19 cellular contexts compared by ENCODE assay signal in genomic region chr2:199410130-199410529, GRCh38. TPM values are rescaled to one million over a fixed set of nuclear protein-coding genes. Genes with fewer than 3 reads are reported as not detected.
A peak's percentile ranks its signal among the peaks of the same experiment; 100 is the strongest.
DNase-seq lines count a peak whose midpoint lies in the region; ATAC-seq, FAIRE-seq and TF ChIP-seq lines count a peak whose summit lies in the region.
"Had no signal": no experiment of that assay in that cellular context is flagged by ENCODE, and none has a peak within 500 bp of the region (broad histone marks: within the 10 kb centered on the region; RNA-seq: fewer than 3 reads in every experiment).

No MANE protein-coding gene starts in this region.

- peaks cover 17% of the 10 kb centered on the region for H3K4me1 ChIP-seq in skeletal muscle satellite cell (ENCODE audit: control insufficient read depth, insufficient read depth, low read length)
- H3K4me1 ChIP-seq: BLaER1 had no signal

- ATAC-seq in GM19463 (IDR thresholded peaks at IDR 0.05; ENCODE audit: unreplicated experiment): no peak
- ATAC-seq: effector memory CD8-positive, alpha-beta T cell; left colon; stimulated activated memory B cell treated with anti-CD40 and anti-IgM and Interleukin-4, amounts not matched to agents 10 μg/mL and 1 μg/mL and 100 μg/mL, for 72 hours had no signal

- peak overlapping the region; percentile 14 for H3K4me2 ChIP-seq in skeletal muscle satellite cell (ENCODE audit: low read length)
- H3K4me2 ChIP-seq: BLaER1 had no signal

- DNase-seq in H54 (ENCODE audit: insufficient read length, low spot score) (no peak), RPMI7951 (ENCODE audit: low read depth) (peak; percentile 55), fibroblast of peridontal ligament (ENCODE audit: extremely low read depth) (peak; percentile 55), SHP77 treated with DMSO at 0.1 percent for 48 hours (lab: John Stamatoyannopoulos, UW) (no peak), C1 segment of cervical spinal cord (lab: John Stamatoyannopoulos, UW) (no peak)
- DNase-seq in activated CD8-positive, alpha-beta memory T cell treated with anti-CD3 and anti-CD28 coated beads, Interleukin-2, amount 50 U/mL, for 48 hours: no peak
- DNase-seq: central memory CD4-positive, alpha-beta T cell; effector memory CD8-positive, alpha-beta T cell; left colon; NCI-H187; NCI-H446; retina; T-helper 1 cell had no signal

- TF ChIP-seq POLR2A in H54 (IDR thresholded peaks at IDR 0.05; ENCODE audit: low read depth, low read length): no peak

- no peaks in the 10 kb centered on the region for H3K27me3 ChIP-seq in skeletal muscle satellite cell (ENCODE audit: control insufficient read depth, insufficient read depth, low read length)
- H3K27me3 ChIP-seq: BLaER1 had no signal

- peak overlapping the region; percentile 5 for H3K9ac ChIP-seq in skeletal muscle satellite cell (ENCODE audit: low read depth, low read length)
- H3K9ac ChIP-seq: BLaER1 had no signal

- peaks cover 9% of the 10 kb centered on the region for H3K36me3 ChIP-seq in skeletal muscle satellite cell (ENCODE audit: insufficient read depth, low read length)
- H3K36me3 ChIP-seq: BLaER1, neutrophil had no signal

- FAIRE-seq in H54 (lab: Jason Lieb, UNC): peak; percentile 85
- FAIRE-seq: D721Med had no signal

- no peak overlapping the region for H3K4me3 ChIP-seq in skeletal muscle satellite cell (ENCODE audit: low read length)
- H3K4me3 ChIP-seq: BLaER1 had no signal

- no peaks in the 10 kb centered on the region for H3K9me3 ChIP-seq in skeletal muscle satellite cell (replicated peaks; ENCODE audit: low read length)
- H3K9me3 ChIP-seq: BLaER1, neutrophil had no signal

RNA-seq across cellular contexts. Expression of gene SATB2, which starts 47.6 kb away (rescaled TPM):
- total RNA-seq in RPMI7951 (2014; rRNA removed; shearing (Covaris generic)): 10.9 and 11.8 TPM in 2 replicates
- total RNA-seq in skeletal muscle satellite cell (2012; rRNA removed): 7.9 and 10.4 TPM in 2 replicates

Comparison
In these comparisons a context has a peak if more than half of its experiments do, and no peak if none do; other contexts are left out.
1. DNase-seq: peak in RPMI7951 (single experiment) and fibroblast of peridontal ligament (single experiment); none in H54 (single experiment), SHP77 treated with DMSO at 0.1 percent for 48 hours (single experiment), activated CD8-positive, alpha-beta memory T cell treated with anti-CD3 and anti-CD28 coated beads, Interleukin-2, amount 50 U/mL, for 48 hours (single experiment) and C1 segment of cervical spinal cord (0 of 14).